Comparison of ENCODE assay signal across 9 cellular contexts in genomic region chr2:44120428-44120827, GRCh38. TPM values are rescaled to one million over a fixed set of nuclear protein-coding genes. Genes with fewer than 3 reads are reported as not detected.
DNase-seq lines count a peak whose midpoint lies in the region; ATAC-seq and TF ChIP-seq lines count a peak whose summit lies in the region.
"Had no signal": no experiment of that assay in that cellular context is flagged by ENCODE, and none has a peak within 500 bp of the region (broad histone marks: within the 10 kb centered on the region; RNA-seq: fewer than 3 reads in every experiment).

No MANE protein-coding gene starts in this region.

- no peak for ATAC-seq in upper lobe of left lung (ENCODE audit: low FRiP score in 2 of 2)
- no peak for ATAC-seq in heart right ventricle
- ATAC-seq in HG03280 (IDR thresholded peaks at IDR 0.05; ENCODE audit: unreplicated experiment): no peak

- intact Hi-C loops in heart right ventricle (cut with DNase I): no loop called here

- TF ChIP-seq POLR2A in upper lobe of left lung (IDR thresholded peaks at IDR 0.05): no peak

- no peaks in the 10 kb centered on the region for H4K20me1 ChIP-seq in BLaER1

- peak; percentile 87 to 91 for DNase-seq in Kasumi-1 (lab: John Stamatoyannopoulos, UW)
- DNase-seq in activated CD4-positive, alpha-beta T cell treated with anti-CD3 and anti-CD28 coated beads, Interleukin-2, amount 50 U/mL, for 4 hours: peak; percentile 1 to 3
- DNase-seq in foreskin melanocyte: peak; percentile 89
- no peak for DNase-seq in upper lobe of left lung
- DNase-seq in heart right ventricle: no peak
- DNase-seq in NCI-H82 treated with DMSO at 0.1 percent for 48 hours (lab: John Stamatoyannopoulos, UW; ENCODE audit: unreplicated experiment): no peak

- H3K27ac ChIP-seq in BLaER1 (0 out of 2 replicates have a peak overlapping the region, but pooled peaks have one; percentile 8), upper lobe of left lung (no peak overlapping the region), heart right ventricle (no peak overlapping the region)
- H3K27ac ChIP-seq: prostate gland had no signal

- H3K36me3 ChIP-seq in BLaER1 (no peaks in the 10 kb centered on the region; the same call in 1 of the 2 replicates), upper lobe of left lung (no peaks in the 10 kb centered on the region), heart right ventricle (no peaks in the 10 kb centered on the region)
- H3K36me3 ChIP-seq: prostate gland had no signal

- no peaks in the 10 kb centered on the region for H3K27me3 ChIP-seq in BLaER1
- H3K27me3 ChIP-seq in upper lobe of left lung: no peaks in the 10 kb centered on the region
- H3K27me3 ChIP-seq in heart right ventricle: no peaks in the 10 kb centered on the region

- H3K9me3 ChIP-seq in BLaER1 (peaks cover 8% of the 10 kb centered on the region; the same call in 1 of the 2 replicates), upper lobe of left lung (no peaks in the 10 kb centered on the region), heart right ventricle (no peaks in the 10 kb centered on the region)
- H3K9me3 ChIP-seq: prostate gland had no signal

- H3K9ac ChIP-seq in BLaER1: no peak overlapping the region

- no peak overlapping the region for H3K4me3 ChIP-seq in BLaER1
- no peak overlapping the region for H3K4me3 ChIP-seq in upper lobe of left lung
- H3K4me3 ChIP-seq in heart right ventricle: no peak overlapping the region
- H3K4me3 ChIP-seq: prostate gland had no signal

- WGBS in upper lobe of left lung, 2 donors: 53 to 60% methylated on average over 2 of the region's 2 CpGs
- WGBS in heart right ventricle, 2 donors: 66 to 72% methylated on average over 2 of the region's 2 CpGs

- TF ChIP-seq CTCF in upper lobe of left lung (IDR thresholded peaks at IDR 0.05) (no peak), heart right ventricle (IDR thresholded peaks at IDR 0.05) (no peak)

- TF ChIP-seq EP300 in upper lobe of left lung (IDR thresholded peaks at IDR 0.05): no peak

- peaks cover 57% of the 10 kb centered on the region for H3K4me1 ChIP-seq in BLaER1
- no peaks in the 10 kb centered on the region for H3K4me1 ChIP-seq in upper lobe of left lung
- H3K4me1 ChIP-seq in heart right ventricle: peaks cover 0 to 12% (median 0%) of the 10 kb centered on the region in 9 donors
- H3K4me1 ChIP-seq: prostate gland had no signal

- peak overlapping the region; percentile 68 for H3K4me2 ChIP-seq in BLaER1

RNA-seq across cellular contexts. Expression of gene PPM1B, which starts 48.2 kb away (rescaled TPM):
- total RNA-seq in upper lobe of left lung (10 to 100 TPM; 35.5 to 71.2 (median 45.6) TPM), heart right ventricle (10 to 100 TPM; 40.7 to 69.5 (median 55.7) TPM)
- 10 to 100 TPM; 20.7 to 24.6 TPM for polyA plus RNA-seq in heart right ventricle

Comparison
In these comparisons a context has a peak if more than half of its experiments do, and no peak if none do; other contexts are left out.
1. DNase-seq: peak in Kasumi-1 (2 of 2), activated CD4-positive, alpha-beta T cell treated with anti-CD3 and anti-CD28 coated beads, Interleukin-2, amount 50 U/mL, for 4 hours (2 of 2) and foreskin melanocyte (single experiment); none in upper lobe of left lung (0 of 2), heart right ventricle (0 of 2) and NCI-H82 treated with DMSO at 0.1 percent for 48 hours (single experiment).